Comparison of ENCODE assay signal across 25 cellular contexts in genomic region chr20:37723668-37724067, GRCh38. TPM values are rescaled to one million over a fixed set of nuclear protein-coding genes. Genes with fewer than 3 reads are reported as not detected.
DNase-seq lines count a peak whose midpoint lies in the region; ATAC-seq and TF ChIP-seq lines count a peak whose summit lies in the region.
"Had no signal": no experiment of that assay in that cellular context is flagged by ENCODE, and none has a peak within 500 bp of the region (broad histone marks: within the 10 kb centered on the region; RNA-seq: fewer than 3 reads in every experiment).

No MANE protein-coding gene starts in this region.

- H3T11ph ChIP-seq in H9 (ENCODE audit: low read length): no peak overlapping the region

- no peak overlapping the region for H4K8ac ChIP-seq in H9 (replicated peaks; ENCODE audit: insufficient read length, low read depth, low read length)

- no peak overlapping the region for H2AK5ac ChIP-seq in H9 (ENCODE audit: insufficient read length, low read length)

- H3K9ac ChIP-seq in H9 (ENCODE audit: extremely low read depth, insufficient read length, low read length) (no peak overlapping the region), endodermal cell (ENCODE audit: extremely low read depth, low read length, poor library complexity, severe bottlenecking) (no peak overlapping the region)
- H3K9ac ChIP-seq: BLaER1, GM23248 had no signal

- no peak overlapping the region for H3K18ac ChIP-seq in H9 (ENCODE audit: insufficient read length, low read depth, low read length)

- peaks cover under 1 to 4% of the 10 kb centered on the region in 2 experiments; a peak in 3 of 5 replicates for H3K9me3 Mint-ChIP-seq in H9
- H3K9me3 Mint-ChIP-seq in chondrocyte (ENCODE audit: low read depth): peaks cover 8% of the 10 kb centered on the region
- peaks cover 7% of the 10 kb centered on the region for H3K9me3 Mint-ChIP-seq in endodermal cell
- peaks cover 13% of the 10 kb centered on the region for H3K9me3 Mint-ChIP-seq in activated T-helper 1 cell treated with anti-CD3 and anti-CD28 coated beads, Interleukin-12 subunit alpha, Interleukin-12 subunit beta, Interleukin-2, Interleukin-4 antibody, amounts not matched to agents 30 ng/mL and 10 ng/mL and 1 ng/mL, durations not matched to agents 14 hours and 24 hours and 36 hours
- H3K9me3 Mint-ChIP-seq: HFFc6 had no signal

- H3K4ac ChIP-seq in H9 (ENCODE audit: low read depth, low read length): no peak overlapping the region

- H3K27ac Mint-ChIP-seq in H9 (no peak overlapping the region), chondrocyte (ENCODE audit: unreplicated experiment) (no peak overlapping the region), endodermal cell (no peak overlapping the region)
- H3K27ac Mint-ChIP-seq in activated T-helper 1 cell treated with anti-CD3 and anti-CD28 coated beads, Interleukin-12 subunit alpha, Interleukin-12 subunit beta, Interleukin-2, Interleukin-4 antibody, amounts not matched to agents 30 ng/mL and 10 ng/mL and 1 ng/mL, durations not matched to agents 14 hours and 24 hours and 36 hours: no peak overlapping the region
- H3K27ac Mint-ChIP-seq: CD4-positive, CD25-positive, alpha-beta regulatory T cell; HFFc6 had no signal

- no peak overlapping the region for H2BK120ac ChIP-seq in H9 (ENCODE audit: low read depth, low read length, poor library complexity, severe bottlenecking)

- H3K14ac ChIP-seq in H9 (ENCODE audit: insufficient read depth, low read length): no peak overlapping the region

- H3K4me3 ChIP-seq in LNCaP clone FGC (ENCODE audit: low read depth, low read length): 0 out of 2 replicates have a peak overlapping the region, but pooled peaks have one; percentile 17
- no peak overlapping the region for H3K4me3 ChIP-seq in mucosa of descending colon
- H3K4me3 ChIP-seq in endodermal cell (ENCODE audit: low read length): no peak overlapping the region
- H3K4me3 ChIP-seq: BLaER1, GM12878, GM23248, PC-9, SJCRH30 had no signal

- no peak overlapping the region for H3K4me3 Mint-ChIP-seq in H9
- no peak overlapping the region for H3K4me3 Mint-ChIP-seq in chondrocyte (ENCODE audit: unreplicated experiment)
- no peak overlapping the region for H3K4me3 Mint-ChIP-seq in endodermal cell
- no peak overlapping the region for H3K4me3 Mint-ChIP-seq in activated T-helper 1 cell treated with anti-CD3 and anti-CD28 coated beads, Interleukin-12 subunit alpha, Interleukin-12 subunit beta, Interleukin-2, Interleukin-4 antibody, amounts not matched to agents 30 ng/mL and 10 ng/mL and 1 ng/mL, durations not matched to agents 14 hours and 24 hours and 36 hours
- H3K4me3 Mint-ChIP-seq: CD4-positive, CD25-positive, alpha-beta regulatory T cell; HFFc6 had no signal

- intact Hi-C loops in left colon (cut with DNase I, micrococcal nuclease): no loop called here
- intact Hi-C loops in mucosa of descending colon (cut with DNase I, micrococcal nuclease): no loop called here
- intact Hi-C loops in activated T-helper 1 cell treated with anti-CD3 and anti-CD28 coated beads, Interleukin-12 subunit alpha, Interleukin-12 subunit beta, Interleukin-2, Interleukin-4 antibody, amounts not matched to agents 30 ng/mL and 10 ng/mL and 1 ng/mL, durations not matched to agents 14 hours and 24 hours and 36 hours (cut with micrococcal nuclease): no loop called here

- H3K9me3 ChIP-seq in H9 (ENCODE audit: control insufficient read depth, low read depth, low read length): no peaks in the 10 kb centered on the region
- peaks cover 6% of the 10 kb centered on the region for H3K9me3 ChIP-seq in mucosa of descending colon
- H3K9me3 ChIP-seq in endodermal cell (ENCODE audit: control insufficient read depth, low read length): peaks cover 8% of the 10 kb centered on the region

- no peaks in the 10 kb centered on the region for H4K20me1 ChIP-seq in H9 (ENCODE audit: control insufficient read depth, insufficient read depth, insufficient read length)

- H4K5ac ChIP-seq in H9 (ENCODE audit: insufficient read length, low read depth, low read length): no peak overlapping the region

- DNase-seq in H9: no peak
- DNase-seq in LNCaP clone FGC (ENCODE audit: low read depth): peak; percentile 87
- DNase-seq in left colon: no peak
- peak in 1 of 3 donors; percentile 4 for DNase-seq in mucosa of descending colon
- no peak for DNase-seq in chondrocyte (ENCODE audit: low spot score)
- DNase-seq in endodermal cell: no peak
- DNase-seq in activated T-helper 1 cell treated with anti-CD3 and anti-CD28 coated beads, Interleukin-12 subunit alpha, Interleukin-12 subunit beta, Interleukin-2, Interleukin-4 antibody, amounts not matched to agents 30 ng/mL and 10 ng/mL and 1 ng/mL, durations not matched to agents 14 hours and 24 hours and 36 hours (ENCODE audit: low spot score): no peak
- DNase-seq in activated CD4-positive, alpha-beta T cell treated with anti-CD3 and anti-CD28 coated beads, Interleukin-2, amount 50 U/mL, for 1 hour: no peak
- DNase-seq: CD4-positive, CD25-positive, alpha-beta regulatory T cell; GDM1; GM23248; H7; HFFc6; Karpas-422; MV-4-11; NCI-H2029; NCI-H2227 treated with DMSO at 0.1 percent for 48 hours; NCI-H748 treated with DMSO at 0.1 percent for 48 hours; NK-92 treated with Interleukin-12 subunit alpha and Interleukin-12 subunit beta, amount 100 ng/mL, for 24 hours; PC-9; SJCRH30 had no signal

- H3K27ac ChIP-seq in H9 (ENCODE audit: insufficient read length, low read depth, low read length) (no peak overlapping the region), endodermal cell (ENCODE audit: low read depth, low read length) (no peak overlapping the region)
- H3K27ac ChIP-seq: BLaER1, GM23248, PC-9, SJCRH30 had no signal

- H3K36me3 Mint-ChIP-seq in H9 (ENCODE audit: insufficient read depth in 1 of 3, low read depth in 3 of 3): peaks cover 2% of the 10 kb centered on the region in 3 experiments; a peak in 4 of 7 replicates
- peaks cover 3% of the 10 kb centered on the region for H3K36me3 Mint-ChIP-seq in chondrocyte (ENCODE audit: low read depth)
- peaks cover 5% of the 10 kb centered on the region for H3K36me3 Mint-ChIP-seq in endodermal cell (ENCODE audit: low read depth)
- H3K36me3 Mint-ChIP-seq in activated T-helper 1 cell treated with anti-CD3 and anti-CD28 coated beads, Interleukin-12 subunit alpha, Interleukin-12 subunit beta, Interleukin-2, Interleukin-4 antibody, amounts not matched to agents 30 ng/mL and 10 ng/mL and 1 ng/mL, durations not matched to agents 14 hours and 24 hours and 36 hours (ENCODE audit: low read depth): peaks cover 7% of the 10 kb centered on the region

- H2BK20ac ChIP-seq in H9 (ENCODE audit: low read depth, low read length, poor library complexity, severe bottlenecking): peak overlapping the region; percentile 11

- H2BK12ac ChIP-seq in H9 (ENCODE audit: insufficient read length, low read depth, low read length): no peak overlapping the region

- H4K91ac ChIP-seq in H9 (ENCODE audit: insufficient read length, low read depth, low read length): no peak overlapping the region

- ATAC-seq in left colon (peak; percentile 77), mucosa of descending colon (peak; percentile 69)
- ATAC-seq: GM12878, Right ventricle myocardium inferior, SK-N-SH treated with all-trans-retinoic acid at 6 μM for 48 hours had no signal

- H3K36me3 ChIP-seq in mucosa of descending colon (ENCODE audit: low read depth): no peaks in the 10 kb centered on the region
- peaks cover 5% of the 10 kb centered on the region for H3K36me3 ChIP-seq in endodermal cell (ENCODE audit: control insufficient read depth, insufficient read depth, low read length)
- H3K36me3 ChIP-seq: SJCRH30 had no signal

- H3K4me1 ChIP-seq in H9 (ENCODE audit: insufficient read depth, low read length): peaks cover 4% of the 10 kb centered on the region; the same call in 1 of the 2 replicates
- H3K4me1 ChIP-seq in mucosa of descending colon (ENCODE audit: low read depth): no peaks in the 10 kb centered on the region
- H3K4me1 ChIP-seq in endodermal cell (ENCODE audit: control insufficient read depth, insufficient read depth, low read length): peaks cover 34% of the 10 kb centered on the region
- H3K4me1 ChIP-seq: BLaER1 had no signal

- peaks cover 28 to 35% of the 10 kb centered on the region in 2 experiments for H3K4me1 Mint-ChIP-seq in H9
- peaks cover 22% of the 10 kb centered on the region for H3K4me1 Mint-ChIP-seq in chondrocyte (ENCODE audit: low read depth)
- H3K4me1 Mint-ChIP-seq in endodermal cell: peaks cover 55% of the 10 kb centered on the region
- H3K4me1 Mint-ChIP-seq in activated T-helper 1 cell treated with anti-CD3 and anti-CD28 coated beads, Interleukin-12 subunit alpha, Interleukin-12 subunit beta, Interleukin-2, Interleukin-4 antibody, amounts not matched to agents 30 ng/mL and 10 ng/mL and 1 ng/mL, durations not matched to agents 14 hours and 24 hours and 36 hours (ENCODE audit: low read depth): peaks cover 5% of the 10 kb centered on the region

- H3K4me2 ChIP-seq in H9 (ENCODE audit: insufficient read depth, insufficient read length, low read length): no peak overlapping the region
- H3K4me2 ChIP-seq: BLaER1, PC-9 had no signal

- H3K27me3 ChIP-seq in H9 (ENCODE audit: insufficient read depth, low read length) (no peaks in the 10 kb centered on the region), endodermal cell (ENCODE audit: control insufficient read depth, insufficient read depth, low read length, poor library complexity, severe bottlenecking) (no peaks in the 10 kb centered on the region)
- H3K27me3 ChIP-seq: BLaER1, SJCRH30 had no signal

- no peaks in the 10 kb centered on the region for H3K79me2 ChIP-seq in H9 (ENCODE audit: insufficient read depth, low read length)

- H2AFZ ChIP-seq in H9 (ENCODE audit: low read length): no peak overlapping the region
- H2AFZ ChIP-seq: GM23248, PC-9 had no signal

- no peak overlapping the region for H2BK5ac ChIP-seq in H9 (ENCODE audit: insufficient read length, low read length)

- TF ChIP-seq CTCF in H9 (conservative IDR thresholded peaks at IDR 0.05) (no peak), LNCaP clone FGC (IDR thresholded peaks at IDR 0.05; ENCODE audit: control insufficient read depth, extremely low read depth, insufficient read depth) (no peak), mucosa of descending colon (IDR thresholded peaks at IDR 0.05) (no peak), chondrocyte (IDR thresholded peaks at IDR 0.05) (no peak), endodermal cell (conservative IDR thresholded peaks at IDR 0.05) (no peak)

- no peaks in the 10 kb centered on the region for H3K23me2 ChIP-seq in H9 (ENCODE audit: insufficient read length, low read depth, low read length, poor library complexity, severe bottlenecking)

- no peak overlapping the region for H2BK15ac ChIP-seq in H9 (ENCODE audit: low read depth, low read length)

- H3K27me3 Mint-ChIP-seq in H9 (ENCODE audit: low read depth) (no peaks in the 10 kb centered on the region), chondrocyte (ENCODE audit: low read depth) (no peaks in the 10 kb centered on the region), endodermal cell (ENCODE audit: insufficient read depth) (no peaks in the 10 kb centered on the region)
- H3K27me3 Mint-ChIP-seq in activated T-helper 1 cell treated with anti-CD3 and anti-CD28 coated beads, Interleukin-12 subunit alpha, Interleukin-12 subunit beta, Interleukin-2, Interleukin-4 antibody, amounts not matched to agents 30 ng/mL and 10 ng/mL and 1 ng/mL, durations not matched to agents 14 hours and 24 hours and 36 hours (ENCODE audit: insufficient read depth): no peaks in the 10 kb centered on the region
- H3K27me3 Mint-ChIP-seq: CD4-positive, CD25-positive, alpha-beta regulatory T cell had no signal

- H3K23ac ChIP-seq in H9 (ENCODE audit: insufficient read length, low read depth, low read length): no peak overlapping the region

- no peaks in the 10 kb centered on the region for H3K79me1 ChIP-seq in H9 (ENCODE audit: insufficient read depth, low read depth, low read length, poor library complexity, severe bottlenecking)

- H3K56ac ChIP-seq in H9 (ENCODE audit: insufficient read length, low read depth, low read length): no peak overlapping the region

RNA-seq across cellular contexts. Expression of gene CTNNBL1, which starts 29.8 kb away (rescaled TPM):
- 67.2 and 70.7 TPM in 2 replicates for total RNA-seq in H9 (2021)
- total RNA-seq in left colon: 10 to 100 TPM; 35.0 to 37.6 TPM
- 10 to 100 TPM; 31.0 to 64.8 (median 37.8) TPM for total RNA-seq in mucosa of descending colon
- total RNA-seq in chondrocyte: 36.0 to 45.1 TPM (median 38.4 TPM) in 3 replicates
- total RNA-seq in endodermal cell: 10 to 100 TPM; 68.6 to 68.7 TPM
- polyA plus RNA-seq in endodermal cell (2013, experiment 1 of 2): 66.8 TPM
- polyA plus RNA-seq in endodermal cell (2013, experiment 2 of 2): 58.9 TPM
- total RNA-seq in activated T-helper 1 cell treated with anti-CD3 and anti-CD28 coated beads, Interleukin-12 subunit alpha, Interleukin-12 subunit beta, Interleukin-2, Interleukin-4 antibody, amounts not matched to agents 30 ng/mL and 10 ng/mL and 1 ng/mL, durations not matched to agents 14 hours and 24 hours and 36 hours: 93.5 and 105 TPM in 2 replicates
